In the genomic region with DNA sequence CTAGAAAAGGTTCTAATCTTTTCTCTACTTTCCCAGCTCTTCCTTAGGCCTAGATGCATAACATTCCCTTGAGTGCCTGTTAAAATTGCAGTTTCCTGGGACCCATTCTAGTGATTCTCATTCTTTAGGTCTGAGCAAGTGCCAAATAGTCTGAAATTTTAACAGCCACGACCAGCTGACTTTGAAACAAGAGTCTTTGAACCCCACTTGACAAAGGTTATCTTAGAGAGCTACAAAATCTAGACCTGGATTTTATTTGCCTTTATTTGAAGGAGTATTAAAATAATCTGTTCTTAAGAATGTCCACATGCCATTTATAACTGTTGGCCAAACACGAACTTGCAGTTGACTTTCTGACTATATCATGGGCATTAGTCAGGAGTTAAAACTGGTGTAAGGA, we compare ENCODE assay signal across 17 cellular contexts.
DNase-seq lines count a peak whose midpoint lies in the region; ATAC-seq and TF ChIP-seq lines count a peak whose summit lies in the region.
"Had no signal": no experiment of that assay in that cellular context is flagged by ENCODE, and none has a peak within 500 bp of the region (broad histone marks: within the 10 kb centered on the region; RNA-seq: fewer than 3 reads in every experiment).

No MANE protein-coding gene starts in this region.

- DNase-seq in cardiac muscle cell (ENCODE audit: low read depth in 1 of 2, low spot score in 1 of 2) (no peak), left ventricle myocardium superior (no peak), lower lobe of right lung (no peak), upper lobe of right lung (no peak), GF-D8 (lab: John Stamatoyannopoulos, UW) (no peak), posterior vena cava (ENCODE audit: low spot score) (no peak)
- DNase-seq: AML-193; Caco-2; Calu3; CD4-positive, alpha-beta T cell; CD8-positive, alpha-beta T cell; DMS79 treated with DMSO at 0.1 percent for 48 hours had no signal

- intact Hi-C loops in left ventricle myocardium superior (cut with micrococcal nuclease) (no loop called here), lower lobe of right lung (cut with DNase I) (no loop called here), upper lobe of right lung (cut with DNase I) (no loop called here), posterior vena cava (cut with DNase I) (no loop called here)

- H3K4me3 ChIP-seq in cardiac muscle cell = no peak overlapping the region
- no peak overlapping the region for H3K4me3 ChIP-seq in lower lobe of right lung
- H3K4me3 ChIP-seq in upper lobe of right lung = no peak overlapping the region
- H3K4me3 ChIP-seq: A549; BLaER1 treated with 17β-estradiol and CSF1 and Interleukin-3, amounts not matched to agents 10 nM and 100 nM; GM12878 had no signal

- ATAC-seq in left ventricle myocardium superior = no peak
- peak; percentile 55 to 88 for ATAC-seq in lower lobe of right lung
- ATAC-seq in upper lobe of right lung = peak; percentile 77
- ATAC-seq: A549; CD8-positive, alpha-beta T cell; GM12878 had no signal

- no peaks in the 10 kb centered on the region for H3K4me1 ChIP-seq in cardiac muscle cell (ENCODE audit: low read depth)
- H3K4me1 ChIP-seq in lower lobe of right lung = peaks cover 7% of the 10 kb centered on the region
- H3K4me1 ChIP-seq in upper lobe of right lung = no peaks in the 10 kb centered on the region
- H3K4me1 ChIP-seq: A549, Caco-2 had no signal

- TF ChIP-seq CTCF in cardiac muscle cell (IDR thresholded peaks at IDR 0.05; ENCODE audit: low read depth, low read length) = no peak
- TF ChIP-seq CTCF in lower lobe of right lung (IDR thresholded peaks at IDR 0.05) = no peak
- no peak for TF ChIP-seq CTCF in upper lobe of right lung (IDR thresholded peaks at IDR 0.05)

- H3K36me3 ChIP-seq in cardiac muscle cell (no peaks in the 10 kb centered on the region), lower lobe of right lung (no peaks in the 10 kb centered on the region), upper lobe of right lung (no peaks in the 10 kb centered on the region)
- H3K36me3 ChIP-seq: BLaER1 treated with 17β-estradiol and CSF1 and Interleukin-3, amounts not matched to agents 10 nM and 100 nM had no signal

- H3K9me3 ChIP-seq in cardiac muscle cell (ENCODE audit: low read depth) (no peaks in the 10 kb centered on the region), lower lobe of right lung (no peaks in the 10 kb centered on the region), upper lobe of right lung (no peaks in the 10 kb centered on the region)
- H3K9me3 ChIP-seq: A549; BLaER1 treated with 17β-estradiol and CSF1 and Interleukin-3, amounts not matched to agents 10 nM and 100 nM; Caco-2 had no signal

- H3K27me3 ChIP-seq in cardiac muscle cell (no peaks in the 10 kb centered on the region), lower lobe of right lung (ENCODE audit: low read depth) (no peaks in the 10 kb centered on the region), upper lobe of right lung (no peaks in the 10 kb centered on the region)
- H3K27me3 ChIP-seq: BLaER1 treated with 17β-estradiol and CSF1 and Interleukin-3, amounts not matched to agents 10 nM and 100 nM had no signal

- H3K27ac ChIP-seq in cardiac muscle cell (peak overlapping the region; percentile 22), lower lobe of right lung (no peak overlapping the region), upper lobe of right lung (no peak overlapping the region)
- H3K27ac ChIP-seq: 22Rv1; A549; BLaER1 treated with 17β-estradiol and CSF1 and Interleukin-3, amounts not matched to agents 10 nM and 100 nM; C4-2B had no signal
